ENCODE assay signal across 19 cellular contexts in the genomic region with DNA sequence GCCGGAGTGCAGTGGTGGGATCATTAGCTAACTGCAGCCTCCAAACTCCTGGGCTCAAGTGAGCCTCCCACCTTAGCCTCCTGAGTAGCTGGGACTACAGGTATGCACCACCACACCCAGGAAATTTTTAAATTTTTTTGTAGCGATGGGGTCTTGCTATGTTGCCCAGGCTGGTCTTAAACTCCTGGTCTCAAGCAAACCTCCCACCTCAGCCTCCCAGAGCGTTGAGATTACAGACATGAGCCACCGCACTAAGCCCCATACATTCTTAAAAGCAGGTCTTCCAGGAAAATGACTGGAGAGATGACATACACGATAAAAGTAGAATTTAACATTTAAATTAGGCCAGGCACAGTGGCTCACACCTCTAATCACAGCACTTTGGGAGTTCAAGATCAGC. TPM values are rescaled to one million over a fixed set of nuclear protein-coding genes. Genes with fewer than 3 reads are reported as not detected.
A peak's percentile ranks its signal among the peaks of the same experiment; 100 is the strongest.
DNase-seq lines count a peak whose midpoint lies in the region; ATAC-seq, FAIRE-seq and TF ChIP-seq lines count a peak whose summit lies in the region.
"Had no signal": no experiment of that assay in that cellular context is flagged by ENCODE, and none has a peak within 500 bp of the region (broad histone marks: within the 10 kb centered on the region; RNA-seq: fewer than 3 reads in every experiment).

No MANE protein-coding gene starts in this region.

- H3K4me2 ChIP-seq in HepG2 (ENCODE audit: low read depth, low read length): no peak overlapping the region
- H3K4me2 ChIP-seq: A549 had no signal

- BruUV-seq in HepG2 (replicated peaks; lab: Mats Ljungman, UMichigan): no TSS peak

- H3K27me3 Mint-ChIP-seq in WTC11 (ENCODE audit: low read depth) (no peaks in the 10 kb centered on the region), type B pancreatic cell (no peaks in the 10 kb centered on the region)
- H3K27me3 Mint-ChIP-seq: CD4-positive, alpha-beta memory T cell had no signal

- intact Hi-C loops in HepG2 (cut with micrococcal nuclease; ENCODE audit: unreplicated experiment) (no loop called here), right lobe of liver (cut with DNase I) (no loop called here)

- H3K4me1 ChIP-seq in HepG2 (ENCODE audit: insufficient read depth, low read length) (no peaks in the 10 kb centered on the region), right lobe of liver (no peaks in the 10 kb centered on the region)
- H3K4me1 ChIP-seq: A549, HAP-1 had no signal

- 92% methylated on average over 5 of the region's 5 CpGs for WGBS in HepG2 (ENCODE audit: low lambda C conversion rate)
- 90% methylated on average over 5 of the region's 5 CpGs for WGBS in right lobe of liver (ENCODE audit: insufficient coverage, low coverage, low lambda C conversion rate, missing lambda C conversion rate)

- no peaks in the 10 kb centered on the region for H3K79me2 ChIP-seq in HepG2 (ENCODE audit: insufficient read depth, low read length)

- in situ Hi-C loops in HepG2 (cut with HindIII; ENCODE audit: extremely low pct_ligation_motif_present, low pct_unique_long_range_greater_than_20kb): no loop called here

- no peaks in the 10 kb centered on the region for H3K4me1 Mint-ChIP-seq in WTC11
- H3K4me1 Mint-ChIP-seq in type B pancreatic cell (ENCODE audit: unreplicated experiment): no peaks in the 10 kb centered on the region

- H3K27ac Mint-ChIP-seq in WTC11: no peak overlapping the region
- no peak overlapping the region for H3K27ac Mint-ChIP-seq in type B pancreatic cell
- H3K27ac Mint-ChIP-seq: CD4-positive, alpha-beta memory T cell had no signal

- peaks cover 31 to 75% of the 10 kb centered on the region in 2 experiments for H3K36me3 ChIP-seq in HepG2 (replicated peaks in 1 of 2; ENCODE audit: control insufficient read depth in 1 of 2, insufficient read depth in 2 of 2, low read length in 2 of 2)
- peaks cover 5 to 58% (median 32%) of the 10 kb centered on the region in 4 donors for H3K36me3 ChIP-seq in right lobe of liver

- H3K27me3 ChIP-seq in HepG2 (ENCODE audit: control insufficient read depth in 1 of 2, insufficient read depth in 2 of 2, low read length in 2 of 2) (no peaks in the 10 kb centered on the region), right lobe of liver (no peaks in the 10 kb centered on the region)

- H3K27ac ChIP-seq in HepG2 (ENCODE audit: extremely low read length, insufficient read depth, low read length) (no peak overlapping the region), right lobe of liver (no peak overlapping the region)
- H3K27ac ChIP-seq: A549 had no signal

- no peak overlapping the region for H3K4me3 ChIP-seq in HepG2 (replicated peaks in 1 of 3; ENCODE audit: insufficient read depth in 1 of 3, low read depth in 2 of 3, low read length in 3 of 3)
- no peak overlapping the region for H3K4me3 ChIP-seq in right lobe of liver
- H3K4me3 ChIP-seq: A549, HAP-1 had no signal

- TF ChIP-seq RAD21 in HepG2 (CRISPR knock-in tag; IDR thresholded peaks at IDR 0.05): no peak

- ATAC-seq in HepG2 (no peak), right lobe of liver (no peak), WTC11 (no peak)
- ATAC-seq: A549 had no signal

- no peaks in the 10 kb centered on the region for H3K9me3 Mint-ChIP-seq in WTC11
- no peaks in the 10 kb centered on the region for H3K9me3 Mint-ChIP-seq in type B pancreatic cell
- H3K9me3 Mint-ChIP-seq: CD4-positive, alpha-beta memory T cell had no signal

- peaks cover 71% of the 10 kb centered on the region for H3K36me3 Mint-ChIP-seq in WTC11
- H3K36me3 Mint-ChIP-seq in type B pancreatic cell: peaks cover 7% of the 10 kb centered on the region

- H3K9ac ChIP-seq in HepG2 (ENCODE audit: insufficient read depth, low read depth, low read length): no peak overlapping the region

- H3K4me3 Mint-ChIP-seq in WTC11: no peak overlapping the region
- H3K4me3 Mint-ChIP-seq in type B pancreatic cell: no peak overlapping the region
- H3K4me3 Mint-ChIP-seq: CD4-positive, alpha-beta memory T cell had no signal

- TF ChIP-seq CTCF in HepG2 (CRISPR knock-in tag; IDR thresholded peaks at IDR 0.05) (no peak), right lobe of liver (IDR thresholded peaks at IDR 0.05) (no peak), WTC11 (IDR thresholded peaks at IDR 0.05) (no peak), type B pancreatic cell (conservative IDR thresholded peaks at IDR 0.05) (no peak)

- no peaks in the 10 kb centered on the region for H4K20me1 ChIP-seq in HepG2 (ENCODE audit: insufficient read depth, low read length)

- no peak overlapping the region for H2AFZ ChIP-seq in HepG2 (ENCODE audit: low read length)

- H3K9me3 ChIP-seq in HepG2 (ENCODE audit: low read length) (no peaks in the 10 kb centered on the region), right lobe of liver (no peaks in the 10 kb centered on the region)
- H3K9me3 ChIP-seq: A549, HAP-1 had no signal

- POLR2A ChIA-PET in HepG2 (lab: Yijun Ruan, JAX): no interaction called here
- POLR2A ChIA-PET in WTC11 (lab: Charles Lee): no interaction called here

- CTCF ChIA-PET in HepG2 (lab: Yijun Ruan, JAX; ENCODE audit: low intra/inter-chr PET ratio, low total read pairs) (no interaction called here), WTC11 (lab: Charles Lee) (interaction anchor here (1.7 kb wide), 1 partner anchor 62 kb away, joined by 5 read pairs; no protein-coding TSS in a partner anchor)

- no peak for TF ChIP-seq EP300 in HepG2 (IDR thresholded peaks at IDR 0.05; ENCODE audit: low read depth in 2 of 2, low read length in 2 of 2)
- TF ChIP-seq EP300 in HepG2 (CRISPR knock-in tag; IDR thresholded peaks at IDR 0.05; ENCODE audit: borderline replicate concordance): no peak

- DNase-seq in HepG2 (ENCODE audit: low spot score) (no peak), right lobe of liver (no peak), WTC11 (ENCODE audit: low spot score) (no peak), type B pancreatic cell (ENCODE audit: extremely low spot score, unreplicated experiment) (peak; percentile 13), activated gamma-delta T cell treated with Interleukin-2 at 50 U/mL for 16 hours (no peak), NAMALWA (ENCODE audit: low spot score) (no peak)
- DNase-seq: 8988T; C1 segment of cervical spinal cord; Calu3; CD4-positive, alpha-beta memory T cell; COR-L47; DMS153; DND-41; GOT3 had no signal

- FAIRE-seq in HepG2 (lab: Jason Lieb, UNC): no peak
- FAIRE-seq: A549, G401.6, GM12892, H54 had no signal

- TF ChIP-seq POLR2A in HepG2 (IDR thresholded peaks at IDR 0.05; ENCODE audit: insufficient read depth in 1 of 2, low read depth in 2 of 2, low read length in 2 of 2) (no peak), right lobe of liver (IDR thresholded peaks at IDR 0.05) (no peak)

RNA-seq across cellular contexts. Expression of a gene that starts 13.4 kb away (rescaled TPM):
- total RNA-seq in HepG2 (2016; rRNA removed; fragmentation: Illumina TruSeq; extraction: Trizol) (38.0 and 47.5 TPM in 2 replicates), right lobe of liver (10 to 100 TPM; 30.8 to 48.9 (median 43.3) TPM), WTC11 (2021) (28.9 to 32.2 TPM (median 30.5 TPM) in 3 replicates), type B pancreatic cell (ENCODE audit: low replicate concordance) (73.5 and 74.5 TPM in 2 replicates)
- total RNA-seq in HepG2 (2016; cell fraction: cytosol; rRNA removed; fragmentation: Illumina TruSeq; extraction: Trizol; ENCODE audit: low read depth): 28.2 and 30.9 TPM in 2 replicates
- 40.1 and 47.2 TPM in 2 replicates for total RNA-seq in HepG2 (2016; cell fraction: insoluble cytoplasmic fraction; rRNA removed; fragmentation: Illumina TruSeq; extraction: Trizol)
- total RNA-seq in HepG2 (2016; cell fraction: membrane; rRNA removed; fragmentation: Illumina TruSeq; extraction: Trizol): 56.8 and 65.1 TPM in 2 replicates
- total RNA-seq in HepG2 (2016; cell fraction: nucleus; rRNA removed; fragmentation: Illumina TruSeq; extraction: Trizol): 25.8 and 26.4 TPM in 2 replicates
- 55.7 and 68.1 TPM in 2 replicates for polyA plus RNA-seq in HepG2 (2011; rRNA removed)
- 36.1 and 44.8 TPM in 2 replicates for polyA plus RNA-seq in HepG2 (2011; cell fraction: cytosol; rRNA removed)
- 196 and 210 TPM in 2 replicates for polyA plus RNA-seq in HepG2 (2011; cell fraction: nucleus; rRNA removed)
- polyA plus RNA-seq in HepG2 (2012): 39.2 and 42.0 TPM in 2 replicates
- polyA plus RNA-seq in HepG2 (2016; cell fraction: cytosol; fragmentation: Illumina TruSeq; extraction: Trizol; ENCODE audit: low read depth): 28.1 and 35.4 TPM in 2 replicates
- 45.3 and 52.8 TPM in 2 replicates for polyA plus RNA-seq in HepG2 (2016; cell fraction: insoluble cytoplasmic fraction; fragmentation: Illumina TruSeq; extraction: Trizol; ENCODE audit: low read depth)
- polyA plus RNA-seq in HepG2 (2016; cell fraction: membrane; fragmentation: Illumina TruSeq; extraction: Trizol; ENCODE audit: low read depth): 52.1 and 54.5 TPM in 2 replicates
- 60.6 and 65.4 TPM in 2 replicates for polyA plus RNA-seq in HepG2 (2016; cell fraction: nucleus; fragmentation: Illumina TruSeq; extraction: Trizol; ENCODE audit: insufficient read depth, low read depth)
- 29.8 and 53.8 TPM in 2 replicates for polyA minus RNA-seq in HepG2 (2011; rRNA and poly(A)+ RNA removed; ENCODE audit: low replicate concordance)
- 18.0 and 18.1 TPM in 2 replicates for polyA minus RNA-seq in HepG2 (2011; cell fraction: cytosol; rRNA and poly(A)+ RNA removed)
- polyA minus RNA-seq in HepG2 (2011; cell fraction: nucleus; rRNA and poly(A)+ RNA removed): 23.8 and 32.3 TPM in 2 replicates

RNA-seq across cellular contexts. Expression of a gene that starts 26.1 kb away (rescaled TPM):
- total RNA-seq in HepG2 (2016; rRNA removed; fragmentation: Illumina TruSeq; extraction: Trizol): 12.3 and 12.8 TPM in 2 replicates
- 5.7 TPM in 2 replicates for total RNA-seq in HepG2 (2016; cell fraction: cytosol; rRNA removed; fragmentation: Illumina TruSeq; extraction: Trizol; ENCODE audit: low read depth)
- 12.6 and 14.1 TPM in 2 replicates for total RNA-seq in HepG2 (2016; cell fraction: insoluble cytoplasmic fraction; rRNA removed; fragmentation: Illumina TruSeq; extraction: Trizol)
- 10.9 and 11.6 TPM in 2 replicates for total RNA-seq in HepG2 (2016; cell fraction: membrane; rRNA removed; fragmentation: Illumina TruSeq; extraction: Trizol)
- total RNA-seq in HepG2 (2016; cell fraction: nucleus; rRNA removed; fragmentation: Illumina TruSeq; extraction: Trizol): 10.2 and 12.0 TPM in 2 replicates
- polyA plus RNA-seq in HepG2 (2011; rRNA removed): 2.4 and 3.8 TPM in 2 replicates
- polyA plus RNA-seq in HepG2 (2011; cell fraction: cytosol; rRNA removed): 2.0 and 2.5 TPM in 2 replicates
- 2.3 TPM in 2 replicates for polyA plus RNA-seq in HepG2 (2011; cell fraction: nucleus; rRNA removed)
- 1.4 and 2.3 TPM in 2 replicates for polyA plus RNA-seq in HepG2 (2012)
- 2.5 and 3.0 TPM in 2 replicates for polyA plus RNA-seq in HepG2 (2016; cell fraction: cytosol; fragmentation: Illumina TruSeq; extraction: Trizol; ENCODE audit: low read depth)
- 12.7 and 13.5 TPM in 2 replicates for polyA plus RNA-seq in HepG2 (2016; cell fraction: insoluble cytoplasmic fraction; fragmentation: Illumina TruSeq; extraction: Trizol; ENCODE audit: low read depth)
- 4.7 and 4.8 TPM in 2 replicates for polyA plus RNA-seq in HepG2 (2016; cell fraction: membrane; fragmentation: Illumina TruSeq; extraction: Trizol; ENCODE audit: low read depth)
- polyA plus RNA-seq in HepG2 (2016; cell fraction: nucleus; fragmentation: Illumina TruSeq; extraction: Trizol; ENCODE audit: insufficient read depth, low read depth): 7.1 and 8.3 TPM in 2 replicates
- polyA minus RNA-seq in HepG2 (2011; rRNA and poly(A)+ RNA removed; ENCODE audit: low replicate concordance): 4.6 and 20.8 TPM in 2 replicates
- polyA minus RNA-seq in HepG2 (2011; cell fraction: cytosol; rRNA and poly(A)+ RNA removed): 2.7 and 3.9 TPM in 2 replicates
- 5.7 and 7.3 TPM in 2 replicates for polyA minus RNA-seq in HepG2 (2011; cell fraction: nucleus; rRNA and poly(A)+ RNA removed)
- total RNA-seq in right lobe of liver: under 1 TPM in 2 of 6 experiments, not detected in 4; 0.43 to 0.56 TPM
- total RNA-seq in WTC11 (2021): 14.2 to 16.1 TPM (median 15.1 TPM) in 3 replicates
- total RNA-seq in type B pancreatic cell (ENCODE audit: low replicate concordance): 3.7 and 7.2 TPM in 2 replicates
- total RNA-seq: CD4-positive, alpha-beta memory T cell had no signal
- polyA plus RNA-seq: CD4-positive, alpha-beta memory T cell had no signal

RNA-seq across cellular contexts. Expression of a gene that starts 33.2 kb away (rescaled TPM):
- total RNA-seq in HepG2 (2016; rRNA removed; fragmentation: Illumina TruSeq; extraction: Trizol) (3.4 and 3.8 TPM in 2 replicates), right lobe of liver (10 to 100 TPM; 11.9 to 21.8 (median 17.8) TPM), WTC11 (2021) (80.2 to 99.6 TPM (median 96.0 TPM) in 3 replicates), type B pancreatic cell (ENCODE audit: low replicate concordance) (39.8 and 68.7 TPM in 2 replicates)
- 1.4 and 1.6 TPM in 2 replicates for total RNA-seq in HepG2 (2016; cell fraction: cytosol; rRNA removed; fragmentation: Illumina TruSeq; extraction: Trizol; ENCODE audit: low read depth)
- total RNA-seq in HepG2 (2016; cell fraction: insoluble cytoplasmic fraction; rRNA removed; fragmentation: Illumina TruSeq; extraction: Trizol): 2.6 and 3.9 TPM in 2 replicates
- total RNA-seq in HepG2 (2016; cell fraction: membrane; rRNA removed; fragmentation: Illumina TruSeq; extraction: Trizol): 5.9 and 6.0 TPM in 2 replicates
- 6.6 and 8.7 TPM in 2 replicates for total RNA-seq in HepG2 (2016; cell fraction: nucleus; rRNA removed; fragmentation: Illumina TruSeq; extraction: Trizol)
- 8.0 and 8.9 TPM in 2 replicates for polyA plus RNA-seq in HepG2 (2011; rRNA removed)
- polyA plus RNA-seq in HepG2 (2011; cell fraction: cytosol; rRNA removed): 9.0 and 9.2 TPM in 2 replicates
- polyA plus RNA-seq in HepG2 (2011; cell fraction: nucleus; rRNA removed): 13.1 and 15.6 TPM in 2 replicates
- 10.5 and 11.5 TPM in 2 replicates for polyA plus RNA-seq in HepG2 (2012)
- polyA plus RNA-seq in HepG2 (2016; cell fraction: cytosol; fragmentation: Illumina TruSeq; extraction: Trizol; ENCODE audit: low read depth): 3.5 and 4.0 TPM in 2 replicates
- polyA plus RNA-seq in HepG2 (2016; cell fraction: insoluble cytoplasmic fraction; fragmentation: Illumina TruSeq; extraction: Trizol; ENCODE audit: low read depth): 8.8 and 12.5 TPM in 2 replicates
- 12.1 and 12.7 TPM in 2 replicates for polyA plus RNA-seq in HepG2 (2016; cell fraction: membrane; fragmentation: Illumina TruSeq; extraction: Trizol; ENCODE audit: low read depth)
- 27.6 and 29.1 TPM in 2 replicates for polyA plus RNA-seq in HepG2 (2016; cell fraction: nucleus; fragmentation: Illumina TruSeq; extraction: Trizol; ENCODE audit: insufficient read depth, low read depth)
- 10.4 TPM in 2 replicates for polyA minus RNA-seq in HepG2 (2011; rRNA and poly(A)+ RNA removed; ENCODE audit: low replicate concordance)
- polyA minus RNA-seq in HepG2 (2011; cell fraction: cytosol; rRNA and poly(A)+ RNA removed): 8.1 and 8.3 TPM in 2 replicates
- polyA minus RNA-seq in HepG2 (2011; cell fraction: nucleus; rRNA and poly(A)+ RNA removed): 3.1 and 5.0 TPM in 2 replicates

RNA-seq across cellular contexts. Expression of a gene that starts 42.4 kb away (rescaled TPM):
- total RNA-seq in HepG2 (2016; rRNA removed; fragmentation: Illumina TruSeq; extraction: Trizol): 6.0 and 13.2 TPM in 2 replicates
- 4.1 and 4.7 TPM in 2 replicates for total RNA-seq in HepG2 (2016; cell fraction: cytosol; rRNA removed; fragmentation: Illumina TruSeq; extraction: Trizol; ENCODE audit: low read depth)
- total RNA-seq in HepG2 (2016; cell fraction: insoluble cytoplasmic fraction; rRNA removed; fragmentation: Illumina TruSeq; extraction: Trizol): 6.2 and 13.0 TPM in 2 replicates
- 10.2 and 10.4 TPM in 2 replicates for total RNA-seq in HepG2 (2016; cell fraction: membrane; rRNA removed; fragmentation: Illumina TruSeq; extraction: Trizol)
- total RNA-seq in HepG2 (2016; cell fraction: nucleus; rRNA removed; fragmentation: Illumina TruSeq; extraction: Trizol): 8.2 and 9.4 TPM in 2 replicates
- polyA plus RNA-seq in HepG2 (2011; rRNA removed): 16.6 and 20.2 TPM in 2 replicates
- 19.1 and 22.5 TPM in 2 replicates for polyA plus RNA-seq in HepG2 (2011; cell fraction: cytosol; rRNA removed)
- polyA plus RNA-seq in HepG2 (2011; cell fraction: nucleus; rRNA removed): 17.0 and 18.5 TPM in 2 replicates
- 13.9 and 14.2 TPM in 2 replicates for polyA plus RNA-seq in HepG2 (2012)
- polyA plus RNA-seq in HepG2 (2016; cell fraction: cytosol; fragmentation: Illumina TruSeq; extraction: Trizol; ENCODE audit: low read depth): 2.4 TPM in 2 replicates
- 4.5 and 5.3 TPM in 2 replicates for polyA plus RNA-seq in HepG2 (2016; cell fraction: insoluble cytoplasmic fraction; fragmentation: Illumina TruSeq; extraction: Trizol; ENCODE audit: low read depth)
- 5.2 and 5.6 TPM in 2 replicates for polyA plus RNA-seq in HepG2 (2016; cell fraction: membrane; fragmentation: Illumina TruSeq; extraction: Trizol; ENCODE audit: low read depth)
- polyA plus RNA-seq in HepG2 (2016; cell fraction: nucleus; fragmentation: Illumina TruSeq; extraction: Trizol; ENCODE audit: insufficient read depth, low read depth): 19.6 and 20.2 TPM in 2 replicates
- polyA minus RNA-seq in HepG2 (2011; rRNA and poly(A)+ RNA removed; ENCODE audit: low replicate concordance): 21.8 and 127 TPM in 2 replicates
- 28.0 and 29.7 TPM in 2 replicates for polyA minus RNA-seq in HepG2 (2011; cell fraction: cytosol; rRNA and poly(A)+ RNA removed)
- 6.8 and 10.7 TPM in 2 replicates for polyA minus RNA-seq in HepG2 (2011; cell fraction: nucleus; rRNA and poly(A)+ RNA removed)
- total RNA-seq in right lobe of liver: 1 to 10 TPM in 5 of 6 experiments, under 1 TPM in 1; 0.74 to 4.8 (median 2.4) TPM
- total RNA-seq in WTC11 (2021): 6.7 to 9.1 TPM (median 8.4 TPM) in 3 replicates
- 24.3 and 41.0 TPM in 2 replicates for total RNA-seq in type B pancreatic cell (ENCODE audit: low replicate concordance)
